ENCODE assay signal across 20 cellular contexts in the genomic region with DNA sequence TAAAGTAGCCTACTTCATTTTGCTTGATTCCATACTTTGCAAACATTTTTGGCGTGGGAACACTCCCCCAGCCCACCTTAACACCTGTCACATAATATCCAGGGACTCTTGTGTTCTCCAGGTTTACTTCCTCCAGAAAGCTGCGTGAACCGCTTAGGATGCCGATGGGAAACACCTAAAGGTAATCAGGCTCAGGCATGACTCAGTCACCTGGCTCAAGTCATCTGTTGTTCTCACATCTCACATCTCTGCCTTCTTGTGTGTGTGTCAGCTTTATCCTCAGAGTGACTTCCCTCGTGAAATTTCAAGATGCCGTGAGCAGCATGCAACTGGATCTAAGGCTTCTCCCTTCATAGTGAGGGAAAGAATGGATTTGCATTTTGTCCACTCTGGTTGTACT. TPM values are rescaled to one million over a fixed set of nuclear protein-coding genes. Genes with fewer than 3 reads are reported as not detected.
DNase-seq lines count a peak whose midpoint lies in the region; ATAC-seq, FAIRE-seq and TF ChIP-seq lines count a peak whose summit lies in the region.
"Had no signal": no experiment of that assay in that cellular context is flagged by ENCODE, and none has a peak within 500 bp of the region (broad histone marks: within the 10 kb centered on the region; RNA-seq: fewer than 3 reads in every experiment).

No MANE protein-coding gene starts in this region.

- H3K36me3 Mint-ChIP-seq in natural killer cell = no peaks in the 10 kb centered on the region
- H3K36me3 Mint-ChIP-seq in natural killer cell treated with Interleukin-12 subunit alpha and Interleukin-12 subunit beta and Interleukin-15 and Interleukin-18, amount 100 ng/mL, for 72 hours = no peaks in the 10 kb centered on the region
- peaks cover 4% of the 10 kb centered on the region for H3K36me3 Mint-ChIP-seq in stimulated activated effector memory CD8-positive, alpha-beta T cell treated with anti-CD3 and anti-CD28 coated beads, Interleukin-12 subunit alpha, Interleukin-12 subunit beta, amount 100 ng/mL, for 72 hours

- H3K4me3 ChIP-seq in bronchial epithelial cell (ENCODE audit: low read depth, low read length) (no peak overlapping the region), esophagus muscularis mucosa (no peak overlapping the region)
- H3K4me3 ChIP-seq: BLaER1 treated with 17β-estradiol and CSF1 and Interleukin-3, amounts not matched to agents 10 nM and 100 nM; K562 had no signal

- no peak for FAIRE-seq in bronchial epithelial cell (lab: Jason Lieb, UNC)
- FAIRE-seq: D721Med, G401.6, GM12891, K562 had no signal

- H3K36me3 ChIP-seq in bronchial epithelial cell (ENCODE audit: control insufficient read depth, insufficient read depth, low read length) (no peaks in the 10 kb centered on the region), esophagus muscularis mucosa (no peaks in the 10 kb centered on the region)

- H3K27me3 ChIP-seq in bronchial epithelial cell (ENCODE audit: control insufficient read depth, insufficient read depth, low read length) (no peaks in the 10 kb centered on the region), esophagus muscularis mucosa (no peaks in the 10 kb centered on the region)
- H3K27me3 ChIP-seq: BLaER1 treated with 17β-estradiol and CSF1 and Interleukin-3, amounts not matched to agents 10 nM and 100 nM had no signal

- 92% methylated on average over 6 of the region's 6 CpGs for WGBS in esophagus muscularis mucosa

- no peak for TF ChIP-seq POLR2A in esophagus muscularis mucosa (IDR thresholded peaks at IDR 0.05; ENCODE audit: low read depth)

- TF ChIP-seq EP300 in esophagus muscularis mucosa (IDR thresholded peaks at IDR 0.05) = no peak

- H3K27me3 Mint-ChIP-seq in natural killer cell (ENCODE audit: low read depth in 2 of 2) = no peaks in the 10 kb centered on the region
- no peaks in the 10 kb centered on the region for H3K27me3 Mint-ChIP-seq in natural killer cell treated with Interleukin-12 subunit alpha and Interleukin-12 subunit beta and Interleukin-15 and Interleukin-18, amount 100 ng/mL, for 72 hours
- H3K27me3 Mint-ChIP-seq: B cell had no signal

- peaks cover 0 to 6% (median 3%) of the 10 kb centered on the region in 4 donors for H3K4me1 ChIP-seq in esophagus muscularis mucosa
- H3K4me1 ChIP-seq: BLaER1 treated with 17β-estradiol and CSF1 and Interleukin-3, amounts not matched to agents 10 nM and 100 nM had no signal

- no peak overlapping the region for H3K4me3 Mint-ChIP-seq in natural killer cell
- H3K4me3 Mint-ChIP-seq in natural killer cell treated with Interleukin-12 subunit alpha and Interleukin-12 subunit beta and Interleukin-15 and Interleukin-18, amount 100 ng/mL, for 72 hours = no peak overlapping the region
- no peak overlapping the region for H3K4me3 Mint-ChIP-seq in stimulated activated effector memory CD8-positive, alpha-beta T cell treated with anti-CD3 and anti-CD28 coated beads, Interleukin-12 subunit alpha, Interleukin-12 subunit beta, amount 100 ng/mL, for 72 hours
- H3K4me3 Mint-ChIP-seq: B cell, HFFc6 had no signal

- no peaks in the 10 kb centered on the region for H3K9me3 Mint-ChIP-seq in natural killer cell
- H3K9me3 Mint-ChIP-seq in natural killer cell treated with Interleukin-12 subunit alpha and Interleukin-12 subunit beta and Interleukin-15 and Interleukin-18, amount 100 ng/mL, for 72 hours = no peaks in the 10 kb centered on the region
- H3K9me3 Mint-ChIP-seq in stimulated activated effector memory CD8-positive, alpha-beta T cell treated with anti-CD3 and anti-CD28 coated beads, Interleukin-12 subunit alpha, Interleukin-12 subunit beta, amount 100 ng/mL, for 72 hours = no peaks in the 10 kb centered on the region
- H3K9me3 Mint-ChIP-seq: HFFc6 had no signal

- TF ChIP-seq CTCF in natural killer cell (IDR thresholded peaks at IDR 0.05) = no peak
- no peak for TF ChIP-seq CTCF in bronchial epithelial cell (IDR thresholded peaks at IDR 0.05; ENCODE audit: insufficient read depth, low read length, severe bottlenecking)
- TF ChIP-seq CTCF in esophagus muscularis mucosa (IDR thresholded peaks at IDR 0.05) = no peak

- no peaks in the 10 kb centered on the region for H3K9me3 ChIP-seq in esophagus muscularis mucosa
- H3K9me3 ChIP-seq: Caco-2 had no signal

- peak overlapping the region; percentile 62 to 76 for H3K27ac Mint-ChIP-seq in natural killer cell
- H3K27ac Mint-ChIP-seq in natural killer cell treated with Interleukin-12 subunit alpha and Interleukin-12 subunit beta and Interleukin-15 and Interleukin-18, amount 100 ng/mL, for 72 hours = peak overlapping the region in 1 of 2 donors; percentile 40
- peak overlapping the region; percentile 59 for H3K27ac Mint-ChIP-seq in stimulated activated effector memory CD8-positive, alpha-beta T cell treated with anti-CD3 and anti-CD28 coated beads, Interleukin-12 subunit alpha, Interleukin-12 subunit beta, amount 100 ng/mL, for 72 hours
- H3K27ac Mint-ChIP-seq: B cell, HFFc6 had no signal

- ATAC-seq in natural killer cell (no peak), esophagus mucosa (peak; percentile 67), HG03139 (IDR thresholded peaks at IDR 0.05; ENCODE audit: unreplicated experiment) (no peak), HG02870 (IDR thresholded peaks at IDR 0.05; ENCODE audit: unreplicated experiment) (no peak)
- no peak for ATAC-seq in natural killer cell treated with Interleukin-12 subunit alpha and Interleukin-12 subunit beta and Interleukin-15 and Interleukin-18, amount 100 ng/mL, for 72 hours
- no peak for ATAC-seq in stimulated activated effector memory CD8-positive, alpha-beta T cell treated with anti-CD3 and anti-CD28 coated beads, Interleukin-12 subunit alpha, Interleukin-12 subunit beta, amount 100 ng/mL, for 72 hours
- ATAC-seq: HCT116, K562 had no signal

- no peak for DNase-seq in natural killer cell
- no peak for DNase-seq in natural killer cell treated with Interleukin-12 subunit alpha and Interleukin-12 subunit beta and Interleukin-15 and Interleukin-18, amount 100 ng/mL, for 72 hours (ENCODE audit: low spot score)
- DNase-seq in bronchial epithelial cell (ENCODE audit: low read depth) = peak; percentile 22
- no peak for DNase-seq in stimulated activated effector memory CD8-positive, alpha-beta T cell treated with anti-CD3 and anti-CD28 coated beads, Interleukin-12 subunit alpha, Interleukin-12 subunit beta, amount 100 ng/mL, for 72 hours (ENCODE audit: low spot score in 2 of 2)
- no peak for DNase-seq in esophagus muscularis mucosa (ENCODE audit: extremely low spot score)
- DNase-seq: Caco-2, GOT3, H7, HFFc6 had no signal

- no peak overlapping the region for H3K27ac ChIP-seq in esophagus muscularis mucosa (replicated peaks in 1 of 4)
- H3K27ac ChIP-seq: BLaER1 treated with 17β-estradiol and CSF1 and Interleukin-3, amounts not matched to agents 10 nM and 100 nM; HL-60 had no signal

- H3K4me1 Mint-ChIP-seq in natural killer cell = peaks cover 7 to 20% of the 10 kb centered on the region in 2 donors
- peaks cover 17 to 18% of the 10 kb centered on the region in 2 donors for H3K4me1 Mint-ChIP-seq in natural killer cell treated with Interleukin-12 subunit alpha and Interleukin-12 subunit beta and Interleukin-15 and Interleukin-18, amount 100 ng/mL, for 72 hours (ENCODE audit: low read depth in 2 of 2)
- H3K4me1 Mint-ChIP-seq in stimulated activated effector memory CD8-positive, alpha-beta T cell treated with anti-CD3 and anti-CD28 coated beads, Interleukin-12 subunit alpha, Interleukin-12 subunit beta, amount 100 ng/mL, for 72 hours = peaks cover 20% of the 10 kb centered on the region

- intact Hi-C loops in natural killer cell (cut with micrococcal nuclease) (no loop called here), esophagus muscularis mucosa (cut with DNase I) (no loop called here)

RNA-seq across cellular contexts. Expression of a gene that starts 48.1 kb away (rescaled TPM):
- total RNA-seq in natural killer cell (100 to 1,000 TPM in 2 of 3 donors, 10 to 100 TPM in 1; 52.2 to 222 (median 141) TPM), bronchial epithelial cell (12.9 and 149 TPM in 2 replicates), esophagus mucosa (15.0 TPM), esophagus muscularis mucosa (100 to 1,000 TPM in 1 of 4 donors, 10 to 100 TPM in 3; 62.2 to 108 (median 77.4) TPM)
- 10 to 100 TPM; 49.4 to 65.9 TPM for total RNA-seq in natural killer cell treated with Interleukin-12 subunit alpha and Interleukin-12 subunit beta and Interleukin-15 and Interleukin-18, amount 100 ng/mL, for 72 hours
